ENCODE assay signal across 23 cellular contexts in genomic region chr1:196698993-196699392, GRCh38.
"Had no signal": no experiment of that assay in that cellular context is flagged by ENCODE, and none has a peak within 500 bp of the region (broad histone marks: within the 10 kb centered on the region; RNA-seq: fewer than 3 reads in every experiment).

No MANE protein-coding gene starts in this region.

- H3K4me2 ChIP-seq: SK-N-SH had no signal

- H3K27me3 ChIP-seq: MG63, SJSA1 had no signal

- H3K9ac ChIP-seq: SK-N-SH had no signal

- H3K4me1 ChIP-seq: SJSA1 had no signal

- H3K27ac ChIP-seq: SJSA1 had no signal

- H3K36me3 ChIP-seq: MG63, SJSA1 had no signal

- FAIRE-seq: RCC 7860 had no signal

- H3K9me3 ChIP-seq: SJSA1, SK-N-SH had no signal

- DNase-seq: Karpas-422, KG1, MG63, NCI-H1092, NCI-H1105 treated with DMSO at 0.1 percent for 48 hours, NCI-H1417 treated with DMSO at 0.1 percent for 48 hours, NCI-H146, NCI-H1694 treated with DMSO at 0.1 percent for 48 hours, NCI-H1930, NCI-H2081, NCI-H2107, NCI-H2227 treated with DMSO at 0.1 percent for 48 hours, NCI-H446, NCI-H510A, NCI-H524 treated with DMSO at 0.1 percent for 48 hours, NCI-H69, NCI-H774, Right ventricle myocardium superior, RPMI8226, SIG-M5, SK-N-SH had no signal

- H3K4me3 ChIP-seq: MG63, SJSA1 had no signal
